26 cellular contexts compared by ENCODE assay signal in the genomic region with DNA sequence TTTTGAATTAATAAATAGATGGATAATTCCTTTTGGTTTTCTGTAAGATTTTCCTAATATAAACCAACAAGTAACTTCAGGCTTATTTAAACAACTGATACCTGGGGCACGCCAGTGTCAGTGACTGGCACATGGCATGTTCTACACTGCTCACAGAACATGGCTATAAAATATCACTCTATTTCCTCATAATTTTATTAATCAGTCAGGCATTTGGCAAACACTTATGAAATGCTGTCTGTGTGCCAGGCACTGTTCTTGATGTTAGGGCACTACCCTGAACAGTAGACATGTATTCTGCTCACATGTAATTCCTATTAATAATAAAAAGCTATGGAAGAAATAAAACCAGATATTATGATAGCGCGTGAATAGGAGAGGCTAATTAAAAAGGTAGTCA.
"Had no signal": no experiment of that assay in that cellular context is flagged by ENCODE, and none has a peak within 500 bp of the region (broad histone marks: within the 10 kb centered on the region; RNA-seq: fewer than 3 reads in every experiment).

No MANE protein-coding gene starts in this region.

- H3K27ac Mint-ChIP-seq: memory B cell; natural killer cell treated with Interleukin-12 subunit alpha and Interleukin-12 subunit beta and Interleukin-15 and Interleukin-18, amount 100 ng/mL, for 72 hours; stimulated activated naive CD8-positive, alpha-beta T cell treated with anti-CD3 and anti-CD28 coated beads, Interleukin-15, Interleukin-2, amounts not matched to agents 100 ng/mL and 50 ng/mL, for 24 hours had no signal

- H3K4me1 Mint-ChIP-seq: memory B cell; naive thymus-derived CD4-positive, alpha-beta T cell had no signal

- H3K36me3 Mint-ChIP-seq: memory B cell; natural killer cell treated with Interleukin-12 subunit alpha and Interleukin-12 subunit beta and Interleukin-15 and Interleukin-18, amount 100 ng/mL, for 72 hours had no signal

- H3K36me3 ChIP-seq: lower lobe of right lung, pancreas, prostate gland, suprapubic skin, thoracic aorta, transverse colon, upper lobe of left lung had no signal

- H3K27me3 Mint-ChIP-seq: memory B cell; naive thymus-derived CD4-positive, alpha-beta T cell; natural killer cell treated with Interleukin-12 subunit alpha and Interleukin-12 subunit beta and Interleukin-15 and Interleukin-18, amount 100 ng/mL, for 72 hours; stimulated activated naive CD8-positive, alpha-beta T cell treated with anti-CD3 and anti-CD28 coated beads, Interleukin-15, Interleukin-2, amounts not matched to agents 100 ng/mL and 50 ng/mL, for 24 hours had no signal

- H3K9me3 ChIP-seq: pancreas, prostate gland, suprapubic skin, thoracic aorta had no signal

- H3K27ac ChIP-seq: lower lobe of right lung, pancreas, prostate gland, skin epidermis, suprapubic skin, thoracic aorta, transverse colon, upper lobe of left lung had no signal

- ATAC-seq: left cardiac atrium; left lobe of liver; mucosa of descending colon; naive thymus-derived CD4-positive, alpha-beta T cell; right cardiac atrium had no signal

- H3K27me3 ChIP-seq: pancreas, suprapubic skin, transverse colon, upper lobe of left lung had no signal

- DNase-seq: hippocampal formation; kidney glomerular epithelial cell; left cardiac atrium; lower lobe of right lung; midbrain; mucosa of descending colon; naive thymus-derived CD4-positive, alpha-beta T cell; pancreas; posterior cingulate gyrus; retina; right cardiac atrium; stimulated activated CD4-positive, alpha-beta T cell treated with anti-CD3 and anti-CD28 coated beads, Interleukin-12 subunit alpha, Interleukin-12 subunit beta, amount 100 ng/mL, for 4 hours; stimulated activated CD4-positive, alpha-beta T cell treated with anti-CD3 and anti-CD28 coated beads, Interleukin-15, amount 100 ng/mL, for 24 hours; stimulated activated CD4-positive, alpha-beta T cell treated with anti-CD3 and anti-CD28 coated beads, Interleukin-2, amount 100 ng/mL, for 24 hours; stimulated activated CD4-positive, alpha-beta T cell treated with anti-CD3 and anti-CD28 coated beads, Interleukin-4, amount 100 ng/mL, for 1 hour; stimulated activated naive CD4-positive, alpha-beta T cell; transverse colon; upper lobe of left lung had no signal

- H3K4me1 ChIP-seq: lower lobe of right lung, pancreas, prostate gland, suprapubic skin, transverse colon had no signal

- H3K4me3 Mint-ChIP-seq: memory B cell; naive thymus-derived CD4-positive, alpha-beta T cell; natural killer cell treated with Interleukin-12 subunit alpha and Interleukin-12 subunit beta and Interleukin-15 and Interleukin-18, amount 100 ng/mL, for 72 hours; stimulated activated naive CD8-positive, alpha-beta T cell treated with anti-CD3 and anti-CD28 coated beads, Interleukin-15, Interleukin-2, amounts not matched to agents 100 ng/mL and 50 ng/mL, for 24 hours had no signal

- H3K4me3 ChIP-seq: lower lobe of right lung, mucosa of descending colon, pancreas, prostate gland, skin epidermis, suprapubic skin, thoracic aorta, transverse colon, upper lobe of left lung had no signal
